Comparison of ENCODE assay signal across 1 cellular context in the genomic region with DNA sequence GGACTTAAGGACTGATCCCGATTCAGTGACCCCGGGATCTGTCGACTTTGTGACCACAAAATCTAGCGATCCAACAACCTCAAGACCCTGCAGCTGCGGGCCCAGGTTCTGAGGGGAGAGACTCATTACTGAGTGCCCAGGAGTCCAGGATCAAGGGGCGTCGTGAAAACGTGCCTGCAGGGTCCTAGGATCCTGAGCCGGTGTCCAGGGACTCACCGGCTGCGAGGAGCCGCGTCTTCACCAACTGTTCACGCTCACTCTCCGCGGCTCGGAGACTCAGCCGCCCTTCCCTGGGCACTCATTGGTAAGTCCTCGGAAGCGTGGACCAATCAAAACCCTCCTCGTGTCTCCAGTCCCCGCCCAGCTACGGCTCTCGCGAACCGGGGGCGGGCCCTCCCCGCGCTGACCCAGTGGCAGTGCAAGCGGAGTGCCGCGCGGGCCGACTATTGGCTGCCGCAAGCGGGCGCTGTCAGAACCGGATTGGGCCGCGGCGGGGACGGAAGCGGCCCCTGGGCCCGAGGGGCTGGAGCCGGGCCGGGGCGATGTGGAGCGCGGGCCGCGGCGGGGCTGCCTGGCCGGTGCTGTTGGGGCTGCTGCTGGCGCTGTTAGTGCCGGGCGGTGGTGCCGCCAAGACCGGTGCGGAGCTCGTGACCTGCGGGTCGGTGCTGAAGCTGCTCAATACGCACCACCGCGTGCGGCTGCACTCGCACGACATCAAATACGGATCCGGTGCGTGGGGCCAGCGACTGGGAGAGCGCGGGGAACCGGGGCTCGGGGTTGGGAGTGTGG.
TF ChIP-seq lines count a peak whose summit lies in the region.

A gene with protein sequence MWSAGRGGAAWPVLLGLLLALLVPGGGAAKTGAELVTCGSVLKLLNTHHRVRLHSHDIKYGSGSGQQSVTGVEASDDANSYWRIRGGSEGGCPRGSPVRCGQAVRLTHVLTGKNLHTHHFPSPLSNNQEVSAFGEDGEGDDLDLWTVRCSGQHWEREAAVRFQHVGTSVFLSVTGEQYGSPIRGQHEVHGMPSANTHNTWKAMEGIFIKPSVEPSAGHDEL (plus strand): TSS at position 508 of the 789 bp plus-strand sequence. CDS start 35 bp downstream, at position 543.

TF ChIP-seq in GM12878, 131 proteins besides CTCF, POLR2A, EP300 and RAD21 (continued from another document):
- TF ChIP-seq, protein P1, sequence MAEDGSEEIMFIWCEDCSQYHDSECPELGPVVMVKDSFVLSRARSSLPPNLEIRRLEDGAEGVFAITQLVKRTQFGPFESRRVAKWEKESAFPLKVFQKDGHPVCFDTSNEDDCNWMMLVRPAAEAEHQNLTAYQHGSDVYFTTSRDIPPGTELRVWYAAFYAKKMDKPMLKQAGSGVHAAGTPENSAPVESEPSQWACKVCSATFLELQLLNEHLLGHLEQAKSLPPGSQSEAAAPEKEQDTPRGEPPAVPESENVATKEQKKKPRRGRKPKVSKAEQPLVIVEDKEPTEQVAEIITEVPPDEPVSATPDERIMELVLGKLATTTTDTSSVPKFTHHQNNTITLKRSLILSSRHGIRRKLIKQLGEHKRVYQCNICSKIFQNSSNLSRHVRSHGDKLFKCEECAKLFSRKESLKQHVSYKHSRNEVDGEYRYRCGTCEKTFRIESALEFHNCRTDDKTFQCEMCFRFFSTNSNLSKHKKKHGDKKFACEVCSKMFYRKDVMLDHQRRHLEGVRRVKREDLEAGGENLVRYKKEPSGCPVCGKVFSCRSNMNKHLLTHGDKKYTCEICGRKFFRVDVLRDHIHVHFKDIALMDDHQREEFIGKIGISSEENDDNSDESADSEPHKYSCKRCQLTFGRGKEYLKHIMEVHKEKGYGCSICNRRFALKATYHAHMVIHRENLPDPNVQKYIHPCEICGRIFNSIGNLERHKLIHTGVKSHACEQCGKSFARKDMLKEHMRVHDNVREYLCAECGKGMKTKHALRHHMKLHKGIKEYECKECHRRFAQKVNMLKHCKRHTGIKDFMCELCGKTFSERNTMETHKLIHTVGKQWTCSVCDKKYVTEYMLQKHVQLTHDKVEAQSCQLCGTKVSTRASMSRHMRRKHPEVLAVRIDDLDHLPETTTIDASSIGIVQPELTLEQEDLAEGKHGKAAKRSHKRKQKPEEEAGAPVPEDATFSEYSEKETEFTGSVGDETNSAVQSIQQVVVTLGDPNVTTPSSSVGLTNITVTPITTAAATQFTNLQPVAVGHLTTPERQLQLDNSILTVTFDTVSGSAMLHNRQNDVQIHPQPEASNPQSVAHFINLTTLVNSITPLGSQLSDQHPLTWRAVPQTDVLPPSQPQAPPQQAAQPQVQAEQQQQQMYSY (CRISPR knock-in tag; IDR thresholded peaks at IDR 0.05): no peak
- no peak for TF ChIP-seq NFXL1 (IDR thresholded peaks at IDR 0.05; ENCODE audit: borderline replicate concordance)
- TF ChIP-seq CBFB (IDR thresholded peaks at IDR 0.05; ENCODE audit: low read depth): peak; percentile 25; the same call in 1 of the 2 replicates
- TF ChIP-seq, protein P2, sequence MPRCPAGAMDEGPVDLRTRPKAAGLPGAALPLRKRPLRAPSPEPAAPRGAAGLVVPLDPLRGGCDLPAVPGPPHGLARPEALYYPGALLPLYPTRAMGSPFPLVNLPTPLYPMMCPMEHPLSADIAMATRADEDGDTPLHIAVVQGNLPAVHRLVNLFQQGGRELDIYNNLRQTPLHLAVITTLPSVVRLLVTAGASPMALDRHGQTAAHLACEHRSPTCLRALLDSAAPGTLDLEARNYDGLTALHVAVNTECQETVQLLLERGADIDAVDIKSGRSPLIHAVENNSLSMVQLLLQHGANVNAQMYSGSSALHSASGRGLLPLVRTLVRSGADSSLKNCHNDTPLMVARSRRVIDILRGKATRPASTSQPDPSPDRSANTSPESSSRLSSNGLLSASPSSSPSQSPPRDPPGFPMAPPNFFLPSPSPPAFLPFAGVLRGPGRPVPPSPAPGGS (IDR thresholded peaks at IDR 0.05; ENCODE audit: borderline replicate concordance, insufficient read depth, low read depth, low read length, poor library complexity, severe bottlenecking): peak; percentile 11
- TF ChIP-seq, protein P3, sequence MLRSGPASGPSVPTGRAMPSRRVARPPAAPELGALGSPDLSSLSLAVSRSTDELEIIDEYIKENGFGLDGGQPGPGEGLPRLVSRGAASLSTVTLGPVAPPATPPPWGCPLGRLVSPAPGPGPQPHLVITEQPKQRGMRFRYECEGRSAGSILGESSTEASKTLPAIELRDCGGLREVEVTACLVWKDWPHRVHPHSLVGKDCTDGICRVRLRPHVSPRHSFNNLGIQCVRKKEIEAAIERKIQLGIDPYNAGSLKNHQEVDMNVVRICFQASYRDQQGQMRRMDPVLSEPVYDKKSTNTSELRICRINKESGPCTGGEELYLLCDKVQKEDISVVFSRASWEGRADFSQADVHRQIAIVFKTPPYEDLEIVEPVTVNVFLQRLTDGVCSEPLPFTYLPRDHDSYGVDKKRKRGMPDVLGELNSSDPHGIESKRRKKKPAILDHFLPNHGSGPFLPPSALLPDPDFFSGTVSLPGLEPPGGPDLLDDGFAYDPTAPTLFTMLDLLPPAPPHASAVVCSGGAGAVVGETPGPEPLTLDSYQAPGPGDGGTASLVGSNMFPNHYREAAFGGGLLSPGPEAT (IDR thresholded peaks at IDR 0.05; ENCODE audit: low read depth): no peak; the same call in 1 of the 2 replicates
- peak; percentile 70; the same call in 1 of the 2 replicates for TF ChIP-seq CREB1 (IDR thresholded peaks at IDR 0.05; ENCODE audit: low read depth)
- no peak for TF ChIP-seq SMAD1 (IDR thresholded peaks at IDR 0.05; ENCODE audit: low read depth, partially characterized antibody)
- no peak for TF ChIP-seq ASH2L (IDR thresholded peaks at IDR 0.05; ENCODE audit: borderline replicate concordance, low read depth)
- TF ChIP-seq, protein P4, sequence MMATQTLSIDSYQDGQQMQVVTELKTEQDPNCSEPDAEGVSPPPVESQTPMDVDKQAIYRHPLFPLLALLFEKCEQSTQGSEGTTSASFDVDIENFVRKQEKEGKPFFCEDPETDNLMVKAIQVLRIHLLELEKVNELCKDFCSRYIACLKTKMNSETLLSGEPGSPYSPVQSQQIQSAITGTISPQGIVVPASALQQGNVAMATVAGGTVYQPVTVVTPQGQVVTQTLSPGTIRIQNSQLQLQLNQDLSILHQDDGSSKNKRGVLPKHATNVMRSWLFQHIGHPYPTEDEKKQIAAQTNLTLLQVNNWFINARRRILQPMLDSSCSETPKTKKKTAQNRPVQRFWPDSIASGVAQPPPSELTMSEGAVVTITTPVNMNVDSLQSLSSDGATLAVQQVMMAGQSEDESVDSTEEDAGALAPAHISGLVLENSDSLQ (IDR thresholded peaks at IDR 0.05): peak; percentile 55; the same call in 1 of the 2 replicates
- peak; percentile 6 to 68; a peak in 2 of 4 replicates for TF ChIP-seq BHLHE40 (IDR thresholded peaks at IDR 0.05; ENCODE audit: borderline replicate concordance in 1 of 2, low read depth in 2 of 2, low read length in 1 of 2)
- peak; percentile 75 for TF ChIP-seq FOS (IDR thresholded peaks at IDR 0.05; ENCODE audit: borderline replicate concordance, extremely low read depth, insufficient read length)
- TF ChIP-seq MXI1 (IDR thresholded peaks at IDR 0.05; ENCODE audit: low read depth, low read length): peak; percentile 14; the same call in 1 of the 2 replicates
- TF ChIP-seq, protein P5, sequence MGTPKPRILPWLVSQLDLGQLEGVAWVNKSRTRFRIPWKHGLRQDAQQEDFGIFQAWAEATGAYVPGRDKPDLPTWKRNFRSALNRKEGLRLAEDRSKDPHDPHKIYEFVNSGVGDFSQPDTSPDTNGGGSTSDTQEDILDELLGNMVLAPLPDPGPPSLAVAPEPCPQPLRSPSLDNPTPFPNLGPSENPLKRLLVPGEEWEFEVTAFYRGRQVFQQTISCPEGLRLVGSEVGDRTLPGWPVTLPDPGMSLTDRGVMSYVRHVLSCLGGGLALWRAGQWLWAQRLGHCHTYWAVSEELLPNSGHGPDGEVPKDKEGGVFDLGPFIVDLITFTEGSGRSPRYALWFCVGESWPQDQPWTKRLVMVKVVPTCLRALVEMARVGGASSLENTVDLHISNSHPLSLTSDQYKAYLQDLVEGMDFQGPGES (IDR thresholded peaks at IDR 0.05): peak; percentile 96
- TF ChIP-seq SUPT20H (IDR thresholded peaks at IDR 0.05; ENCODE audit: borderline replicate concordance, control insufficient read depth, low read depth, low read length): no peak
